ENCODE assay signal across 9 cellular contexts in the genomic region with DNA sequence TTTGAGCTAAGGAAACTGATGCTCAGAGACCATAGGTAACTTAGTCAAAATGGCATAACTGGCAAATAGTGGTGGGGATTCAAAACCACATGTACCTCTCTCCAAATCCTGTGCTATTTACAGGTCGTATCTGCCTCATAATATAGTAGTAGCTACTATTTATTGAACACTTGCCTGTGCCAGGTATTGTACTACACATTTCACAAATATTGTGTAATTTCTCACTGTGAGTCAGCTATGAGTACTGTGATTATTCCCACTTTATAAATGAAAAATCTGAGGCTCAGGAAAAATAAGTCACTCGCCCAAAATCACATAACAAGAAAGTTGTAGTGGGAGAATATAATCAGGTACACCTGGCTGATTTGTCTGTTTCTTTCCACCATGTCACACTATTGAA.
"Had no signal": no experiment of that assay in that cellular context is flagged by ENCODE, and none has a peak within 500 bp of the region (broad histone marks: within the 10 kb centered on the region; RNA-seq: fewer than 3 reads in every experiment).

No MANE protein-coding gene starts in this region.

- H3K4me1 Mint-ChIP-seq: IgD-negative memory B cell had no signal

- H3K9me3 Mint-ChIP-seq: GM23338 had no signal

- H3K4me1 ChIP-seq: HAP-1 had no signal

- H3K27ac ChIP-seq: HL-60 had no signal

- DNase-seq: H7, HFFc6, KBM-7 had no signal

- H3K9me3 ChIP-seq: HAP-1 had no signal

- H3K4me2 ChIP-seq: GM23338 had no signal

- H3K27me3 Mint-ChIP-seq: IgD-negative memory B cell had no signal

- ATAC-seq: GM23338, HCT116, HepG2 had no signal

- H3K4me3 ChIP-seq: GM23338, HAP-1 had no signal

- H3K36me3 Mint-ChIP-seq: IgD-negative memory B cell had no signal

- H3K4me3 Mint-ChIP-seq: GM23338, HFFc6, IgD-negative memory B cell had no signal

- H3K36me3 ChIP-seq: HAP-1 had no signal

- H3K27ac Mint-ChIP-seq: GM23338, HFFc6, IgD-negative memory B cell had no signal
